ENCODE assay signal across 12 cellular contexts in the genomic region with DNA sequence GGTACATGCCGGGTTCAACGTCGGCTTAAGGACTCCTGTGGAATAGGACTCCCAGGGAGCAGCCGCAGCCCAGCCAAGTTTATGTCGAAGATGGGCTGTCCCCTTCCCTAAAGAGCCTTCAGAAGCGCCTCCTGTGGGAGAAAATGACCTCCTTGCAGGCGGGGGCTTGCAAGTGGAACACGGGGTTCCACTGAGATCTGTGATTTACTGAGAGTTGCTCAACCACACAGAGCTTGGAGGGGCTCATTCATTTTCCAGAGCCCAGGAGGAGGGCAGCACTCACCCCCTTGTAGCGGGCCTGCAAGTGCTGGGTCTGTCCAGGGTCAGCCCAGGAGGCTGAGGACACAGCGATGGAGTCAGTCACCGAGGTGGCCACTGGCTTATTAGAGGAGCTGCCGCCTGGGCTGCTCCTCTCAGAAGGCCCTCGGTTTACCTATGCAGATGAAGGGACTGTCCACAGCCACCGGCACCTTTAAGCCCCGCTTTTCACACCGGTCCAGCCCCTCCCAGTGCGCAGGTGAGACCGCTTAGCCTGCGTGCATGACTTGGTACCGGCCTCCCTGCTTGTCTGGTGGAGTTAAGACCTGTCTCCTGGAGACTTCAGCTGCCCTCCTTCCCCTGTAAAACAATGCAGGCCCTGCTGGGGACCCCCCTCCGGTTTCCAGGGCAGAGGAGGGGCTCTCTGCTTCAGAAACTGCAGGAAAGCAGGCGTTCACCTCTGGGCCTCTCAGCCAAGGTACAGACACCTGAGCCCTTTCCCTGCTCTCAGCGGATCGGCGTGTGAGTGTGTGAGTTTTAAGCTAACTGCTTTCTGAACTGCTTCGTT.
"Had no signal": no experiment of that assay in that cellular context is flagged by ENCODE, and none has a peak within 500 bp of the region (broad histone marks: within the 10 kb centered on the region; RNA-seq: fewer than 3 reads in every experiment).

No MANE protein-coding gene starts in this region.

- ATAC-seq: activated CD4-positive, CD25-positive, alpha-beta regulatory T cell treated with anti-CD3 and anti-CD28 coated beads, Interleukin-2, amount 50 U/mL, for 24 hours; esophagus mucosa; natural killer cell treated with Interleukin-12 subunit alpha and Interleukin-12 subunit beta and Interleukin-15 and Interleukin-18, amount 100 ng/mL, for 72 hours; T-helper 17 cell had no signal

- H3K9me3 Mint-ChIP-seq: natural killer cell treated with Interleukin-12 subunit alpha and Interleukin-12 subunit beta and Interleukin-15 and Interleukin-18, amount 100 ng/mL, for 72 hours had no signal

- H3K36me3 Mint-ChIP-seq: natural killer cell treated with Interleukin-12 subunit alpha and Interleukin-12 subunit beta and Interleukin-15 and Interleukin-18, amount 100 ng/mL, for 72 hours had no signal

- H3K9me3 ChIP-seq: stomach, tibial artery, vagina had no signal

- H3K27ac Mint-ChIP-seq: natural killer cell treated with Interleukin-12 subunit alpha and Interleukin-12 subunit beta and Interleukin-15 and Interleukin-18, amount 100 ng/mL, for 72 hours; T-helper 17 cell had no signal

- H3K27ac ChIP-seq: vagina had no signal

- DNase-seq: activated CD4-positive, alpha-beta T cell treated with anti-CD3 and anti-CD28 coated beads, Interleukin-2, amount 50 U/mL, for 1 hour; activated naive CD4-positive, alpha-beta T cell treated with Interleukin-2 at 50 U/mL for 16 hours; activated T-cell treated with anti-CD3 and anti-CD28 coated beads for 4 hours; kidney; stimulated activated CD4-positive, alpha-beta T cell treated with anti-CD3 and anti-CD28 coated beads, Interleukin-1b, Interleukin-23, amount 100 ng/mL, for 48 hours; stomach; T-helper 17 cell; tibial artery had no signal

- H3K4me3 Mint-ChIP-seq: natural killer cell treated with Interleukin-12 subunit alpha and Interleukin-12 subunit beta and Interleukin-15 and Interleukin-18, amount 100 ng/mL, for 72 hours; T-helper 17 cell had no signal

- H3K4me3 ChIP-seq: stomach, tibial artery, vagina had no signal

- H3K27me3 ChIP-seq: stomach, tibial artery, vagina had no signal

- H3K4me1 Mint-ChIP-seq: T-helper 17 cell had no signal

- H3K36me3 ChIP-seq: stomach, tibial artery, vagina had no signal
